Comparison of ENCODE assay signal across 10 cellular contexts in the genomic region with DNA sequence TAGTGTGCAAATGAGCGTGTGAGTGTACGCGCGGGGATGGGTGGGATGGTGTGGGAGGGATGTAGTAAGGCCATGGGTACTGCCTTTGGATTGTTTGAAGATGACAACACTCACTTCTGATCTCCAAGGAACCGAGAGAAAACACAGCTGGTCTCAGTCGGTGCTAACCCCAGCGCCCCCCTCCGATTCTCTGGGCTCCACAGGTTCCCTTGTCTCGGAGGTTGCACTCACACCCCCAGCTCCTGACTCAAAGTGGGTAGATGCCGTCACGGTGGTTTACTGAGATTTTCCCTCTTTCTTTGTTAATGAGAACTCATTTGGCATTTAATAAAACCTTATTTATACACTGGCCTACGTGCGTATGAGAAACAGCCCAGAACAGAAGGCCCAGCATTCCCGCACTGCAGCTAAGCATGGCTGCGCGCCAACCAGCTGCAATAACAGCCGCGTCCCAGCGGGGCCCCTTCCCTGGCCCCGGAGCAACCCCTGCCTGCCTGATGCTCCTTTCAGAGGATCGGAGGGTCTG. TPM values are rescaled to one million over a fixed set of nuclear protein-coding genes. Genes with fewer than 3 reads are reported as not detected.
DNase-seq lines count a peak whose midpoint lies in the region; TF ChIP-seq lines count a peak whose summit lies in the region.
"Had no signal": no experiment of that assay in that cellular context is flagged by ENCODE, and none has a peak within 500 bp of the region (broad histone marks: within the 10 kb centered on the region; RNA-seq: fewer than 3 reads in every experiment).

No MANE protein-coding gene starts in this region.

- no peak overlapping the region for H3K9ac ChIP-seq in neural progenitor cell

- H4K20me1 ChIP-seq in neural progenitor cell (ENCODE audit: low read depth), result no peaks in the 10 kb centered on the region

- no peak overlapping the region for H2AFZ ChIP-seq in neural progenitor cell (replicated peaks)

- H3K36me3 ChIP-seq in neural progenitor cell (no peaks in the 10 kb centered on the region), vagina (no peaks in the 10 kb centered on the region)

- H3K9me3 ChIP-seq in neural progenitor cell (ENCODE audit: low read depth) (no peaks in the 10 kb centered on the region), vagina (no peaks in the 10 kb centered on the region)

- no peaks in the 10 kb centered on the region for H3K79me2 ChIP-seq in neural progenitor cell (ENCODE audit: low read depth)

- H3K36me3 Mint-ChIP-seq in neural progenitor cell (peaks cover 2% of the 10 kb centered on the region), progenitor cell of endocrine pancreas (ENCODE audit: insufficient read depth) (no peaks in the 10 kb centered on the region), endothelial cell (ENCODE audit: low read depth, unreplicated experiment) (peaks cover 3% of the 10 kb centered on the region)

- no peak overlapping the region for H3K4me2 ChIP-seq in neural progenitor cell

- H3K27ac ChIP-seq in neural progenitor cell (no peak overlapping the region), vagina (peak overlapping the region; percentile 84)

- intact Hi-C loops in vagina (cut with DNase I), result no loop called here

- no peaks in the 10 kb centered on the region for H3K9me3 Mint-ChIP-seq in neural progenitor cell
- no peaks in the 10 kb centered on the region for H3K9me3 Mint-ChIP-seq in progenitor cell of endocrine pancreas (ENCODE audit: low read depth)
- H3K9me3 Mint-ChIP-seq in endothelial cell (ENCODE audit: unreplicated experiment), result no peaks in the 10 kb centered on the region
- H3K9me3 Mint-ChIP-seq: activated CD4-positive, alpha-beta T cell treated with anti-CD3 and anti-CD28 coated beads, Interleukin-2, amount 10 ng/mL, durations not matched to agents 7 days and 5 days had no signal

- peak; percentile 2 for DNase-seq in NCI-H82 (lab: John Stamatoyannopoulos, UW)
- no peak for DNase-seq in NCI-H82 treated with DMSO at 0.1 percent for 48 hours (lab: John Stamatoyannopoulos, UW; ENCODE audit: unreplicated experiment)
- peak; percentile 76 to 89 for DNase-seq in foreskin fibroblast
- DNase-seq in neural progenitor cell (ENCODE audit: low spot score), result no peak
- DNase-seq in vagina (ENCODE audit: extremely low spot score in 2 of 2), result peak in 1 of 2 donors; percentile 93
- DNase-seq in activated CD8-positive, alpha-beta memory T cell treated with anti-CD3 and anti-CD28 coated beads for 24 hours, result no peak
- DNase-seq in progenitor cell of endocrine pancreas (ENCODE audit: low spot score, unreplicated experiment), result no peak
- DNase-seq in endothelial cell (ENCODE audit: low spot score), result no peak
- DNase-seq: activated CD4-positive, alpha-beta T cell treated with anti-CD3 and anti-CD28 coated beads, Interleukin-2, amount 10 ng/mL, durations not matched to agents 7 days and 5 days; mammary epithelial cell had no signal

- H3K27me3 ChIP-seq in neural progenitor cell (no peaks in the 10 kb centered on the region), vagina (no peaks in the 10 kb centered on the region)

- no peak for TF ChIP-seq CTCF in foreskin fibroblast (IDR thresholded peaks at IDR 0.05; ENCODE audit: low read depth, low read length)
- TF ChIP-seq CTCF in neural progenitor cell (IDR thresholded peaks at IDR 0.05), result no peak
- no peak for TF ChIP-seq CTCF in vagina (IDR thresholded peaks at IDR 0.05)
- TF ChIP-seq CTCF in progenitor cell of endocrine pancreas (IDR thresholded peaks at IDR 0.05; ENCODE audit: unreplicated experiment), result no peak
- no peak for TF ChIP-seq CTCF in endothelial cell (IDR thresholded peaks at IDR 0.05; ENCODE audit: unreplicated experiment)

- H3K4me1 ChIP-seq in neural progenitor cell (peaks cover 34% of the 10 kb centered on the region), vagina (peaks cover 70% of the 10 kb centered on the region)

- TF ChIP-seq POLR2A in vagina (IDR thresholded peaks at IDR 0.05), result no peak

- H3K4me3 ChIP-seq in foreskin fibroblast (ENCODE audit: low read depth in 1 of 2, low read length in 2 of 2) (no peak overlapping the region), neural progenitor cell (no peak overlapping the region), vagina (peak overlapping the region in 1 of 2 donors; percentile 8)

- H3K4me1 Mint-ChIP-seq in neural progenitor cell (peaks cover 75% of the 10 kb centered on the region), progenitor cell of endocrine pancreas (ENCODE audit: low read depth) (peaks cover 23% of the 10 kb centered on the region), endothelial cell (ENCODE audit: unreplicated experiment) (peaks cover 56% of the 10 kb centered on the region)

- H3F3A ChIP-seq in neural progenitor cell (ENCODE audit: low read depth), result peaks cover 18% of the 10 kb centered on the region

- H3K27me3 Mint-ChIP-seq in neural progenitor cell (ENCODE audit: insufficient read depth, low read depth) (peaks cover 9% of the 10 kb centered on the region), progenitor cell of endocrine pancreas (peaks cover 4% of the 10 kb centered on the region), endothelial cell (ENCODE audit: unreplicated experiment) (peaks cover 16% of the 10 kb centered on the region)

- H3K4me3 Mint-ChIP-seq in neural progenitor cell (no peak overlapping the region), progenitor cell of endocrine pancreas (ENCODE audit: low read depth) (no peak overlapping the region), endothelial cell (ENCODE audit: unreplicated experiment) (no peak overlapping the region)
- H3K4me3 Mint-ChIP-seq: activated CD4-positive, alpha-beta T cell treated with anti-CD3 and anti-CD28 coated beads, Interleukin-2, amount 10 ng/mL, durations not matched to agents 7 days and 5 days had no signal

- H3K27ac Mint-ChIP-seq in neural progenitor cell (peak overlapping the region; percentile 74), progenitor cell of endocrine pancreas (no peak overlapping the region), endothelial cell (ENCODE audit: unreplicated experiment) (no peak overlapping the region)
- H3K27ac Mint-ChIP-seq: activated CD4-positive, alpha-beta T cell treated with anti-CD3 and anti-CD28 coated beads, Interleukin-2, amount 10 ng/mL, durations not matched to agents 7 days and 5 days had no signal

RNA-seq across cellular contexts. Expression of a gene that starts 25.8 kb away (rescaled TPM):
- total RNA-seq in neural progenitor cell (ENCODE audit: low replicate concordance) (0.87 and 1.2 TPM in 2 replicates), vagina (0.49 TPM), progenitor cell of endocrine pancreas (0.86 and 2.0 TPM in 2 replicates), endothelial cell (ENCODE audit: unreplicated experiment) (51.7 TPM)
- total RNA-seq: activated CD4-positive, alpha-beta T cell treated with anti-CD3 and anti-CD28 coated beads, Interleukin-2, amount 10 ng/mL, durations not matched to agents 7 days and 5 days had no signal

Comparison
In these comparisons a context has a peak if more than half of its experiments do, and no peak if none do; other contexts are left out.
1. DNase-seq: peak in NCI-H82 (single experiment) and foreskin fibroblast (2 of 2); none in NCI-H82 treated with DMSO at 0.1 percent for 48 hours (single experiment), neural progenitor cell (single experiment), activated CD8-positive, alpha-beta memory T cell treated with anti-CD3 and anti-CD28 coated beads for 24 hours (single experiment), progenitor cell of endocrine pancreas (single experiment) and endothelial cell (single experiment).
2. RNA of a gene that starts 25.8 kb away (total RNA-seq): 51.7 TPM in endothelial cell (single experiment); 0.87 to 1.2 TPM in neural progenitor cell, 0.86 to 2.0 TPM in progenitor cell of endocrine pancreas and 0.49 TPM in vagina (single experiment); every median in the first group is over 10 times any median in the second.